ENCODE assay signal across 25 cellular contexts in genomic region chr13:33233547-33233946, GRCh38. TPM values are rescaled to one million over a fixed set of nuclear protein-coding genes. Genes with fewer than 3 reads are reported as not detected.
DNase-seq lines count a peak whose midpoint lies in the region; ATAC-seq and TF ChIP-seq lines count a peak whose summit lies in the region.
"Had no signal": no experiment of that assay in that cellular context is flagged by ENCODE, and none has a peak within 500 bp of the region (broad histone marks: within the 10 kb centered on the region; RNA-seq: fewer than 3 reads in every experiment).

No MANE protein-coding gene starts in this region.

- POLR2A ChIA-PET in MCF 10A (lab: Yijun Ruan, JAX), result interaction anchor here (0.7 kb wide), 1 partner anchor 11 kb away, joined by 3 read pairs; no protein-coding TSS in a partner anchor

- no peaks in the 10 kb centered on the region for H3K9me3 ChIP-seq in breast epithelium
- H3K9me3 ChIP-seq in right lobe of liver, result no peaks in the 10 kb centered on the region
- no peaks in the 10 kb centered on the region for H3K9me3 ChIP-seq in thyroid gland
- H3K9me3 ChIP-seq: sigmoid colon, vagina had no signal

- H3K27me3 ChIP-seq in breast epithelium, result no peaks in the 10 kb centered on the region
- H3K27me3 ChIP-seq in foreskin keratinocyte, result no peaks in the 10 kb centered on the region
- no peaks in the 10 kb centered on the region for H3K27me3 ChIP-seq in right lobe of liver
- no peaks in the 10 kb centered on the region for H3K27me3 ChIP-seq in thyroid gland
- H3K27me3 ChIP-seq: dorsolateral prefrontal cortex, sigmoid colon, vagina had no signal

- BruUV-seq in MCF 10A (replicated peaks; lab: Mats Ljungman, UMichigan), result no TSS peak

- no peaks in the 10 kb centered on the region for H3K27me3 Mint-ChIP-seq in MCF 10A (ENCODE audit: insufficient read depth, unreplicated experiment)
- H3K27me3 Mint-ChIP-seq: CD4-positive, alpha-beta T cell had no signal

- TF ChIP-seq POLR2A in breast epithelium (IDR thresholded peaks at IDR 0.05), result no peak
- no peak for TF ChIP-seq POLR2A in right lobe of liver (IDR thresholded peaks at IDR 0.05)
- TF ChIP-seq POLR2A in thyroid gland (IDR thresholded peaks at IDR 0.05), result no peak

- TF ChIP-seq CTCF in MCF 10A (IDR thresholded peaks at IDR 0.05; ENCODE audit: unreplicated experiment) (no peak), breast epithelium (IDR thresholded peaks at IDR 0.05) (no peak), foreskin keratinocyte (conservative IDR thresholded peaks at IDR 0.05) (no peak), right lobe of liver (IDR thresholded peaks at IDR 0.05) (no peak), thyroid gland (IDR thresholded peaks at IDR 0.05) (no peak)

- CTCF ChIA-PET in MCF 10A (lab: Yijun Ruan, JAX), result interaction anchor here (0.6 kb wide), 1 partner anchor 446 kb away, joined by 3 read pairs; no protein-coding TSS in a partner anchor

- peaks cover 7% of the 10 kb centered on the region for H3K9me3 Mint-ChIP-seq in MCF 10A (ENCODE audit: unreplicated experiment)

- WGBS in right lobe of liver (ENCODE audit: insufficient coverage, low coverage, low lambda C conversion rate, missing lambda C conversion rate), result 50% methylated on average over 2 of the region's 5 CpGs
- WGBS in thyroid gland, 2 donors, result 5 to 41% methylated on average over 5 of the region's 5 CpGs

- no peak for DNase-seq in MCF 10A (ENCODE audit: unreplicated experiment)
- DNase-seq in breast epithelium (ENCODE audit: low spot score in 2 of 2), result no peak
- DNase-seq in foreskin keratinocyte, result peak in 1 of 2 donors; percentile 73
- DNase-seq in right lobe of liver, result peak; percentile 50 to 78 (median 74)
- peak; percentile 95 to 96 for DNase-seq in thyroid gland
- DNase-seq in DMS153 (lab: John Stamatoyannopoulos, UW), result no peak
- no peak for DNase-seq in germinal center (ENCODE audit: low spot score)
- DNase-seq: activated CD4-positive, alpha-beta T cell treated with anti-CD3 and anti-CD28 coated beads, Interleukin-2, amount 10 ng/mL, durations not matched to agents 24 days and 14 days; activated gamma-delta T cell; activated naive CD8-positive, alpha-beta T cell treated with anti-CD3 and anti-CD28 coated beads, Interleukin-2, amount 10 ng/mL, durations not matched to agents 7 days and 5 days; activated T-cell treated with anti-CD3 and anti-CD28 coated beads, Interleukin-2, amount 50 U/mL, for 1 hour; CD4-positive, alpha-beta T cell; dorsolateral prefrontal cortex; mucosa of descending colon; NCI-H1092 treated with DMSO at 0.1 percent for 48 hours; NCI-H187; NCI-H2171 treated with DMSO at 0.1 percent for 48 hours; sigmoid colon; stimulated activated naive CD4-positive, alpha-beta T cell; SW 1271; T-helper 9 cell; WERI-Rb-1 had no signal

- intact Hi-C loops in MCF 10A (cut with micrococcal nuclease), result no loop called here
- intact Hi-C loops in breast epithelium (cut with DNase I; ENCODE audit: low total_unique reads), result no loop called here
- intact Hi-C loops in right lobe of liver (cut with DNase I), result no loop called here
- intact Hi-C loops in thyroid gland (cut with DNase I), result loop anchor here (10.0 kb wide), 2 partner anchors 51 to 171 kb away; partner anchors contain the start of gene STARD13

- H3K4me1 ChIP-seq in breast epithelium (peaks cover 0 to 23% of the 10 kb centered on the region in 2 donors), foreskin keratinocyte (peaks cover 57% of the 10 kb centered on the region), right lobe of liver (peaks cover 2 to 29% (median 13%) of the 10 kb centered on the region in 4 donors), thyroid gland (peaks cover 55 to 67% of the 10 kb centered on the region in 2 donors)

- peaks cover 80% of the 10 kb centered on the region for H3K4me1 Mint-ChIP-seq in MCF 10A (ENCODE audit: insufficient read depth, unreplicated experiment)

- H3K27ac ChIP-seq in breast epithelium (no peak overlapping the region), foreskin keratinocyte (no peak overlapping the region), right lobe of liver (no peak overlapping the region), thyroid gland (peak overlapping the region in 2 of 3 donors; percentile 55 to 63)
- H3K27ac ChIP-seq: 22Rv1, vagina, WERI-Rb-1 had no signal

- ATAC-seq in foreskin keratinocyte (peak; percentile 66), right lobe of liver (peak; percentile 38 to 69 (median 64)), GM21723 (IDR thresholded peaks at IDR 0.05; ENCODE audit: unreplicated experiment) (no peak)
- ATAC-seq: mucosa of descending colon had no signal

- no peak overlapping the region for H3K4me3 Mint-ChIP-seq in MCF 10A (ENCODE audit: unreplicated experiment)
- H3K4me3 Mint-ChIP-seq: activated CD4-positive, alpha-beta T cell treated with anti-CD3 and anti-CD28 coated beads, Interleukin-2, amount 10 ng/mL, durations not matched to agents 24 days and 14 days; activated naive CD8-positive, alpha-beta T cell treated with anti-CD3 and anti-CD28 coated beads, Interleukin-2, amount 10 ng/mL, durations not matched to agents 7 days and 5 days; CD4-positive, alpha-beta T cell had no signal

- H3K36me3 Mint-ChIP-seq in MCF 10A (ENCODE audit: insufficient read depth, unreplicated experiment), result peaks cover 54% of the 10 kb centered on the region
- H3K36me3 Mint-ChIP-seq: activated naive CD8-positive, alpha-beta T cell treated with anti-CD3 and anti-CD28 coated beads, Interleukin-2, amount 10 ng/mL, durations not matched to agents 7 days and 5 days had no signal

- H3K27ac Mint-ChIP-seq in MCF 10A (ENCODE audit: low read depth, unreplicated experiment), result peak overlapping the region; percentile 95
- H3K27ac Mint-ChIP-seq: activated CD4-positive, alpha-beta T cell treated with anti-CD3 and anti-CD28 coated beads, Interleukin-2, amount 10 ng/mL, durations not matched to agents 24 days and 14 days; activated naive CD8-positive, alpha-beta T cell treated with anti-CD3 and anti-CD28 coated beads, Interleukin-2, amount 10 ng/mL, durations not matched to agents 7 days and 5 days; CD4-positive, alpha-beta T cell had no signal

- H3K36me3 ChIP-seq in breast epithelium (no peaks in the 10 kb centered on the region), right lobe of liver (no peaks in the 10 kb centered on the region), thyroid gland (no peaks in the 10 kb centered on the region)
- H3K36me3 ChIP-seq: vagina, WERI-Rb-1 had no signal

- H3K4me3 ChIP-seq in breast epithelium (no peak overlapping the region), right lobe of liver (no peak overlapping the region), thyroid gland (replicated peaks in 1 of 3) (no peak overlapping the region)
- H3K4me3 ChIP-seq: dorsolateral prefrontal cortex, mucosa of descending colon, sigmoid colon, vagina had no signal

RNA-seq across cellular contexts. Expression of gene STARD13, which starts 52.0 kb away (rescaled TPM):
- total RNA-seq in MCF 10A (2022) (26.3 and 31.9 TPM in 2 replicates), breast epithelium (10 to 100 TPM; 42.4 to 62.3 (median 58.7) TPM), foreskin keratinocyte (12.6 and 13.2 TPM in 2 replicates), right lobe of liver (10 to 100 TPM in 3 of 6 experiments, 1 to 10 TPM in 3; 7.0 to 16.1 (median 9.8) TPM), thyroid gland (100 to 1,000 TPM in 1 of 4 donors, 10 to 100 TPM in 3; 52.0 to 114 (median 89.2) TPM)
- 2.3 and 3.5 TPM in 2 replicates for polyA plus RNA-seq in foreskin keratinocyte
- total RNA-seq: CD4-positive, alpha-beta T cell had no signal

Comparison
In these comparisons a context has a peak if more than half of its experiments do, and no peak if none do; other contexts are left out.
1. DNase-seq: peak in right lobe of liver (3 of 3) and thyroid gland (2 of 2); none in MCF 10A (single experiment), breast epithelium (0 of 2), DMS153 (single experiment) and germinal center (single experiment).
2. H3K27ac ChIP-seq: peak in thyroid gland (2 of 3); none in breast epithelium (0 of 2), foreskin keratinocyte (single experiment) and right lobe of liver (0 of 3).